ENCODE assay signal across 17 cellular contexts in the genomic region with DNA sequence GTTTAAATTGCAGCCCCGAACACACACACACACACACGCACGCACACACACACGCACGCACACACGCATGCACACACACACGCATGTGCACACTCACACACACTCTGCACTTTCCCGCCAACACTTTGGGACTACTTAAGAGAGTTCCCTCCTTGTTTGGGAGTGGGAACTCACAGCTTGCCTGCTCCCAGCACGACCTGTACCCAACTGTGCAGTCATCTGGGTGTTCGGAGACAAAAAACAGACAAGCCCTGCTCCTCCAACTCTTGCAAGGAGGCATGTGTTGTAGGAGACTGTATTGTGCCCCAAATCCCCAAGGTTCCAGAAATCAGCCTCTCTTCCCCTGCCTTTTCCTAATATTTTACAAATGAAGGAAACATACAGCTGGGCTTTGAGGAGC.
DNase-seq lines count a peak whose midpoint lies in the region; ATAC-seq and TF ChIP-seq lines count a peak whose summit lies in the region.
"Had no signal": no experiment of that assay in that cellular context is flagged by ENCODE, and none has a peak within 500 bp of the region (broad histone marks: within the 10 kb centered on the region; RNA-seq: fewer than 3 reads in every experiment).

No MANE protein-coding gene starts in this region.

- no peak for TF ChIP-seq CTCF in cardiac muscle cell (IDR thresholded peaks at IDR 0.05; ENCODE audit: low read depth, low read length)
- TF ChIP-seq CTCF in endothelial cell (IDR thresholded peaks at IDR 0.05; ENCODE audit: unreplicated experiment): no peak
- no peak for TF ChIP-seq CTCF in type B pancreatic cell (conservative IDR thresholded peaks at IDR 0.05)

- no CpG with 5 or more reads among the region's 10 CpGs for WGBS in neuronal stem cell (ENCODE audit: extremely low coverage in 2 of 2, insufficient read length in 2 of 2, insufficient replicate concordance in 1 of 2), 2 donors

- no peak overlapping the region for H3K18ac ChIP-seq in neuronal stem cell (ENCODE audit: low read length)

- no peak overlapping the region for H2BK5ac ChIP-seq in neuronal stem cell (ENCODE audit: low read length)

- H3K23ac ChIP-seq in neuronal stem cell (ENCODE audit: low read depth, low read length, poor library complexity): no peak overlapping the region

- H3K27me3 ChIP-seq in cardiac muscle cell (no peaks in the 10 kb centered on the region), neuronal stem cell (ENCODE audit: control insufficient read depth in 3 of 3, insufficient read depth in 3 of 3, low read depth in 1 of 3, low read length in 3 of 3) (no peaks in the 10 kb centered on the region)
- H3K27me3 ChIP-seq in CD4-positive, alpha-beta memory T cell (ENCODE audit: insufficient read depth, low read length): no peaks in the 10 kb centered on the region

- no peak overlapping the region for H2BK120ac ChIP-seq in neuronal stem cell (ENCODE audit: low read depth, low read length)

- H3K27ac Mint-ChIP-seq in endothelial cell (ENCODE audit: unreplicated experiment): no peak overlapping the region
- peak overlapping the region; percentile 15 for H3K27ac Mint-ChIP-seq in type B pancreatic cell
- peak overlapping the region in 1 of 7 donors; percentile 89 for H3K27ac Mint-ChIP-seq in CD4-positive, alpha-beta memory T cell

- H3K27me3 Mint-ChIP-seq in endothelial cell (ENCODE audit: unreplicated experiment) (peaks cover 6% of the 10 kb centered on the region), type B pancreatic cell (no peaks in the 10 kb centered on the region)
- peaks cover 1 to 3% of the 10 kb centered on the region in 2 donors for H3K27me3 Mint-ChIP-seq in CD4-positive, alpha-beta memory T cell

- H2BK15ac ChIP-seq in neuronal stem cell (ENCODE audit: low read length): no peak overlapping the region

- H3K36me3 ChIP-seq in cardiac muscle cell (no peaks in the 10 kb centered on the region), neuronal stem cell (replicated peaks in 1 of 2; ENCODE audit: control insufficient read depth in 2 of 2, insufficient read depth in 2 of 2, low read length in 2 of 2) (no peaks in the 10 kb centered on the region)
- H3K36me3 ChIP-seq in CD4-positive, alpha-beta memory T cell (ENCODE audit: insufficient read depth, low read length): no peaks in the 10 kb centered on the region
- H3K36me3 ChIP-seq: BLaER1 treated with 17β-estradiol and CSF1 and Interleukin-3, amounts not matched to agents 10 nM and 100 nM had no signal

- no peak overlapping the region for H2AK5ac ChIP-seq in neuronal stem cell (ENCODE audit: low read depth, low read length)

- H3K36me3 Mint-ChIP-seq in endothelial cell (ENCODE audit: low read depth, unreplicated experiment) (peaks cover 18% of the 10 kb centered on the region), type B pancreatic cell (peaks cover 7% of the 10 kb centered on the region)
- no peaks in the 10 kb centered on the region for H3K36me3 Mint-ChIP-seq in CD4-positive, alpha-beta memory T cell

- CTCF ChIA-PET in CD4-positive, alpha-beta memory T cell (lab: Charles Lee; ENCODE audit: partially characterized antibody): no interaction called here

- H3K9me3 Mint-ChIP-seq in endothelial cell (ENCODE audit: unreplicated experiment) (no peaks in the 10 kb centered on the region), type B pancreatic cell (no peaks in the 10 kb centered on the region)
- no peaks in the 10 kb centered on the region for H3K9me3 Mint-ChIP-seq in CD4-positive, alpha-beta memory T cell

- intact Hi-C loops in Right ventricle myocardium inferior (cut with DNase I): no loop called here
- intact Hi-C loops in CD4-positive, alpha-beta memory T cell (cut with micrococcal nuclease): no loop called here

- H3K4me3 ChIP-seq in cardiac muscle cell: no peak overlapping the region
- H3K4me3 ChIP-seq in neuronal stem cell (ENCODE audit: low read length in 2 of 2): no peak overlapping the region
- H3K4me3 ChIP-seq in CD4-positive, alpha-beta memory T cell (ENCODE audit: low read length in 2 of 2): no peak overlapping the region
- H3K4me3 ChIP-seq: BLaER1 treated with 17β-estradiol and CSF1 and Interleukin-3, amounts not matched to agents 10 nM and 100 nM had no signal

- peaks cover 70% of the 10 kb centered on the region for H3K4me1 Mint-ChIP-seq in endothelial cell (ENCODE audit: unreplicated experiment)
- peaks cover 74% of the 10 kb centered on the region for H3K4me1 Mint-ChIP-seq in type B pancreatic cell (ENCODE audit: unreplicated experiment)
- H3K4me1 Mint-ChIP-seq in CD4-positive, alpha-beta memory T cell: no peaks in the 10 kb centered on the region

- H3K4ac ChIP-seq in neuronal stem cell (ENCODE audit: low read length): no peak overlapping the region

- H2AFZ ChIP-seq in neuronal stem cell (ENCODE audit: low read length): no peak overlapping the region

- POLR2A ChIA-PET in CD4-positive, alpha-beta memory T cell (lab: Charles Lee; ENCODE audit: partially characterized antibody): no interaction called here

- H3K9ac ChIP-seq in neuronal stem cell (ENCODE audit: low read depth, low read length, poor library complexity): peak overlapping the region; percentile 61
- H3K9ac ChIP-seq: BLaER1 treated with 17β-estradiol and CSF1 and Interleukin-3, amounts not matched to agents 10 nM and 100 nM had no signal

- H3K4me2 ChIP-seq in neuronal stem cell (ENCODE audit: insufficient read depth, low read length, poor library complexity, severe bottlenecking): no peak overlapping the region
- H3K4me2 ChIP-seq: BLaER1 treated with 17β-estradiol and CSF1 and Interleukin-3, amounts not matched to agents 10 nM and 100 nM had no signal

- H3K14ac ChIP-seq in neuronal stem cell (ENCODE audit: low read length): no peak overlapping the region

- H4K91ac ChIP-seq in neuronal stem cell (ENCODE audit: low read depth, low read length, poor library complexity): no peak overlapping the region

- peaks cover 2% of the 10 kb centered on the region for H3K79me1 ChIP-seq in neuronal stem cell (ENCODE audit: low read depth, low read length)

- peaks cover 37% of the 10 kb centered on the region for H3K4me1 ChIP-seq in cardiac muscle cell (ENCODE audit: low read depth)
- peaks cover 10 to 14% of the 10 kb centered on the region in 2 donors for H3K4me1 ChIP-seq in neuronal stem cell (ENCODE audit: control insufficient read depth in 2 of 2, insufficient read depth in 1 of 2, low read depth in 1 of 2, low read length in 2 of 2)
- no peaks in the 10 kb centered on the region for H3K4me1 ChIP-seq in CD4-positive, alpha-beta memory T cell (ENCODE audit: insufficient read depth, low read length)
- H3K4me1 ChIP-seq: BLaER1 treated with 17β-estradiol and CSF1 and Interleukin-3, amounts not matched to agents 10 nM and 100 nM had no signal

- DNase-seq in cardiac muscle cell (ENCODE audit: low read depth in 1 of 2, low spot score in 1 of 2) (peak in 1 of 2 donors; percentile 49), Right ventricle myocardium inferior (ENCODE audit: missing footprints) (no peak), endothelial cell (ENCODE audit: low spot score) (no peak), neuronal stem cell (ENCODE audit: low spot score) (no peak), type B pancreatic cell (ENCODE audit: extremely low spot score, unreplicated experiment) (no peak), medulla oblongata (ENCODE audit: extremely low spot score) (no peak), NCI-H2171 (lab: John Stamatoyannopoulos, UW) (no peak)
- DNase-seq in CD4-positive, alpha-beta memory T cell: no peak
- DNase-seq: 8988T; EL; NCI-H1417; NCI-H2029; NCI-H2227 treated with DMSO at 0.1 percent for 48 hours; NCI-H526; NK-92 treated with Interleukin-12 subunit alpha and Interleukin-12 subunit beta, amount 100 ng/mL, for 24 hours; OCI-M1 had no signal

- no peak for ATAC-seq in Right ventricle myocardium inferior

- H3K27ac ChIP-seq in cardiac muscle cell (peak overlapping the region; percentile 56), neuronal stem cell (replicated peaks; ENCODE audit: low read length) (no peak overlapping the region)
- H3K27ac ChIP-seq in CD4-positive, alpha-beta memory T cell (ENCODE audit: low read depth, low read length): no peak overlapping the region
- H3K27ac ChIP-seq: BLaER1 treated with 17β-estradiol and CSF1 and Interleukin-3, amounts not matched to agents 10 nM and 100 nM had no signal

- H4K8ac ChIP-seq in neuronal stem cell (ENCODE audit: low read depth, low read length): no peak overlapping the region

- peak overlapping the region; percentile 33 for H3K4me3 Mint-ChIP-seq in endothelial cell (ENCODE audit: unreplicated experiment)
- H3K4me3 Mint-ChIP-seq in type B pancreatic cell: no peak overlapping the region
- no peak overlapping the region for H3K4me3 Mint-ChIP-seq in CD4-positive, alpha-beta memory T cell

- no peak overlapping the region for H2BK12ac ChIP-seq in neuronal stem cell (ENCODE audit: low read length)

- H3K9me3 ChIP-seq in cardiac muscle cell (ENCODE audit: low read depth): no peaks in the 10 kb centered on the region
- H3K9me3 ChIP-seq in neuronal stem cell (replicated peaks in 1 of 2; ENCODE audit: control insufficient read depth in 2 of 2, insufficient read depth in 1 of 2, low read depth in 1 of 2, low read length in 2 of 2): no peaks in the 10 kb centered on the region
- H3K9me3 ChIP-seq in CD4-positive, alpha-beta memory T cell (ENCODE audit: control insufficient read depth in 1 of 2, low read length in 2 of 2): no peaks in the 10 kb centered on the region
- H3K9me3 ChIP-seq: BLaER1 treated with 17β-estradiol and CSF1 and Interleukin-3, amounts not matched to agents 10 nM and 100 nM had no signal
